Comparison of ENCODE assay signal across 8 cellular contexts in the genomic region with DNA sequence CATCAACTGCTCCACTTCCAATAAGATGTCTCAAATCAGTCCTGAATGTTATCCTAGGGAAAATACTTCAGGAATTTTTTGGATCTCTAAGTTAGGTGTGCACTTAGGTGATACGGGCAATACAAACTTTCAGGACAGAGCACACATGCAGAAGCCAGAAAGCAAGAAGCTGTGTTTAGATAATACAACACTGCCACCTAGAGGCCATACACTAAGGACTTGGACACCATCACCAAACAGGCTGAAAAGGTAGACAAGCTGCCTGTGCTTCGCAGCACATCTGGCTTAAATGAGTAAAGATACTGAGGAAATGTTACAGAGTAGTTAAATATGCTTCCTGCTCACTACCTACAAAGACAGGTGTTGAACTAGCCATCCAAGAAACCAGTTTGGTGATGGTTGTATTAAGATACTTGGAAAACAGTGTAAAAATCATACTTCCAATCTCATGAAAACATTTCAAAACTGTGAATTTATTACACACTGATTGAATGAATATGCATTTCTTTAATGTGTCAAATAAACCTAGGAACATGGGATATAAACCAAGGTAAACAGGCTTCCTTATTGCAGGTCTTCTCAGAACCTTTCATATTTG. TPM values are rescaled to one million over a fixed set of nuclear protein-coding genes. Genes with fewer than 3 reads are reported as not detected.
DNase-seq lines count a peak whose midpoint lies in the region; ATAC-seq, FAIRE-seq and TF ChIP-seq lines count a peak whose summit lies in the region.

No MANE protein-coding gene starts in this region.

- TF ChIP-seq CTCF in GM12878 (IDR thresholded peaks at IDR 0.05 in 2 of 3, conservative IDR thresholded peaks at IDR 0.05 in 1 of 3; ENCODE audit: control insufficient read depth in 2 of 3, extremely low read depth in 1 of 3, insufficient read depth in 1 of 3, low read depth in 3 of 3, low read length in 3 of 3): peak; percentile 68 to 86 (median 77)
- TF ChIP-seq CTCF in smooth muscle cell (IDR thresholded peaks at IDR 0.05; ENCODE audit: borderline replicate concordance, insufficient read depth, poor library complexity, severe bottlenecking): peak; percentile 85

- no peaks in the 10 kb centered on the region for H3K4me1 ChIP-seq in GM12878 (ENCODE audit: control insufficient read depth, insufficient read depth, low read length)
- H3K4me1 ChIP-seq in smooth muscle cell (ENCODE audit: low read depth): no peaks in the 10 kb centered on the region

- H3K9ac ChIP-seq in GM12878 (ENCODE audit: control insufficient read depth, insufficient read depth, low read length) (no peak overlapping the region), smooth muscle cell (ENCODE audit: low read depth) (no peak overlapping the region)

- H3K4me2 ChIP-seq in GM12878 (ENCODE audit: control insufficient read depth, insufficient read depth): no peak overlapping the region
- no peak overlapping the region for H3K4me2 ChIP-seq in smooth muscle cell

- FAIRE-seq in GM12878 (lab: Jason Lieb, UNC): peak; percentile 100

- no peaks in the 10 kb centered on the region for H4K20me1 ChIP-seq in GM12878 (ENCODE audit: control insufficient read depth, insufficient read depth)
- H4K20me1 ChIP-seq in smooth muscle cell (ENCODE audit: low read depth): peaks cover 3% of the 10 kb centered on the region

- RAD21 ChIA-PET in GM12878 (lab: Charles Lee; ENCODE audit: unreplicated experiment): interaction anchor here (0.6 to 1.9 kb wide), 19 partner anchors 11 to 842 kb away, joined by 3 to 8 read pairs (median 4); no protein-coding TSS in a partner anchor

- DNase-seq in AML-193 (lab: John Stamatoyannopoulos, UW) (peak; percentile 79 to 88), NAMALWA (ENCODE audit: low spot score) (peak; percentile 90), RPMI8226 (peak; percentile 87), GM12878 (ENCODE audit: low read depth, low spot score) (peak; percentile 60), iPS DF 4.7 (ENCODE audit: extremely low read depth, low spot score) (peak; percentile 88), smooth muscle cell (lab: John Stamatoyannopoulos, UW; ENCODE audit: unreplicated experiment) (no peak)

- H3K4me3 ChIP-seq in GM12878 (no peak overlapping the region), smooth muscle cell (no peak overlapping the region)

- CTCF ChIA-PET in GM12878 (lab: Yijun Ruan, JAX): interaction anchor here (0.6 to 4.6 kb wide), 25 partner anchors 9 to 832 kb away, joined by 3 to 33 read pairs (median 5); no protein-coding TSS in a partner anchor

- TF ChIP-seq EP300 in GM12878 (IDR thresholded peaks at IDR 0.05; ENCODE audit: borderline replicate concordance in 1 of 2, control insufficient read depth in 1 of 2, low read depth in 2 of 2, low read length in 2 of 2): no peak

- H3K79me2 ChIP-seq in GM12878 (ENCODE audit: control insufficient read depth, insufficient read depth, low read length) (no peaks in the 10 kb centered on the region), smooth muscle cell (ENCODE audit: low read depth) (no peaks in the 10 kb centered on the region)

- H3K27ac ChIP-seq in GM12878 (ENCODE audit: control insufficient read depth, insufficient read depth) (no peak overlapping the region), smooth muscle cell (ENCODE audit: low read depth) (no peak overlapping the region)

- 10% methylated on average over 2 of the region's 2 CpGs for WGBS in GM12878 (ENCODE audit: insufficient coverage, insufficient replicate concordance, low lambda C conversion rate, missing lambda C conversion rate)
- 46% methylated on average over 2 of the region's 2 CpGs for WGBS in smooth muscle cell (ENCODE audit: low lambda C conversion rate)

- no peak for TF ChIP-seq POLR2A in GM12878 (IDR thresholded peaks at IDR 0.05; ENCODE audit: low read depth, low read length)

- H2AFZ ChIP-seq in GM12878 (ENCODE audit: control insufficient read depth, low read depth, low read length): no peak overlapping the region
- no peak overlapping the region for H2AFZ ChIP-seq in smooth muscle cell (ENCODE audit: low read depth)

- no TSS peak for BruUV-seq in GM12878 (replicated peaks; lab: Mats Ljungman, UMichigan)

- SMC1A ChIA-PET in GM12878 (lab: Charles Lee; ENCODE audit: uncharacterized antibody, unreplicated experiment): interaction anchor here (0.6 to 1.9 kb wide), 18 partner anchors 9 to 877 kb away, joined by 3 to 7 read pairs (median 3); partner anchors contain the start of gene NDUFS5

- H3K27me3 ChIP-seq in GM12878 (replicated peaks in 1 of 2; ENCODE audit: control insufficient read depth in 2 of 2, insufficient read depth in 2 of 2, low read length in 1 of 2) (peaks cover 0 to 2% of the 10 kb centered on the region in 2 experiments; a peak in 2 of 4 replicates), smooth muscle cell (ENCODE audit: low read depth) (peaks cover 12% of the 10 kb centered on the region)

- intact Hi-C loops in GM12878 (cut with micrococcal nuclease; ENCODE audit: unreplicated experiment): loop anchor here (5.0 kb wide), 1 partner anchor 228 kb away; no protein-coding TSS in a partner anchor

- peaks cover 3% of the 10 kb centered on the region for H3F3A ChIP-seq in smooth muscle cell (ENCODE audit: low read depth)

- peak; percentile 84 for TF ChIP-seq RAD21 in GM12878 (IDR thresholded peaks at IDR 0.05; ENCODE audit: insufficient read depth, low read depth, low read length)

- in situ Hi-C loops in GM12878 (cut with MboI): loop anchor here (25.0 kb wide), 1 partner anchor 948 kb away; no protein-coding TSS in a partner anchor

- H3K9me3 ChIP-seq in GM12878 (replicated peaks; ENCODE audit: control insufficient read depth, insufficient read depth, low read length) (no peaks in the 10 kb centered on the region), smooth muscle cell (replicated peaks; ENCODE audit: low read depth) (no peaks in the 10 kb centered on the region)

- ATAC-seq in GM18502 (IDR thresholded peaks at IDR 0.05; ENCODE audit: poor library complexity, unreplicated experiment) (peak; percentile 54), GM12878 (peak; percentile 98), GM18858 (IDR thresholded peaks at IDR 0.05; ENCODE audit: unreplicated experiment) (no peak)

- POLR2A ChIA-PET in GM12878 (lab: Charles Lee): no interaction called here

- H3K36me3 ChIP-seq in GM12878 (ENCODE audit: control insufficient read depth in 2 of 2, insufficient read depth in 2 of 2, low read length in 1 of 2) (peaks cover 0 to 7% of the 10 kb centered on the region in 2 experiments; a peak in 1 of 4 replicates), smooth muscle cell (ENCODE audit: low read depth) (peaks cover 5% of the 10 kb centered on the region)

RNA-seq across cellular contexts. Expression of gene RRAGC, which starts 24.2 kb away (rescaled TPM):
- 21.3 and 21.7 TPM in 2 replicates for total RNA-seq in GM12878 (2013; cell fraction: nucleolus; rRNA removed)
- total RNA-seq in GM12878 (2014; rRNA removed): 5.5 and 7.5 TPM in 2 replicates
- total RNA-seq in GM12878 (2014; rRNA removed; fragmentation: Illumina TruSeq; extraction: Trizol): 12.4 and 12.6 TPM in 2 replicates
- 17.3 and 18.2 TPM in 2 replicates for total RNA-seq in GM12878 (2021)
- 12.3 TPM for polyA plus RNA-seq in GM12878 (2011; ENCODE audit: low read depth)
- polyA plus RNA-seq in GM12878 (2011; rRNA removed): 18.7 and 23.9 TPM in 2 replicates
- polyA plus RNA-seq in GM12878 (2011; cell fraction: cytosol; rRNA removed): 6.4 and 11.4 TPM in 2 replicates
- 6.3 and 6.6 TPM in 2 replicates for polyA plus RNA-seq in GM12878 (2011; cell fraction: nucleus; rRNA removed)
- polyA plus RNA-seq in GM12878 (2012): 16.4 and 20.2 TPM in 2 replicates
- 17.9 and 23.1 TPM in 2 replicates for polyA plus RNA-seq in GM12878 (2014; fragmentation: Illumina TruSeq; extraction: Trizol)
- polyA plus RNA-seq in GM12878 (2014; fragmentation: Nextera tagmentation; extraction: Ambion mirVana): 10 to 100 TPM; 16.8 to 22.1 TPM
- 8.6 and 11.7 TPM in 2 replicates for polyA plus RNA-seq in GM12878 (2014; rRNA removed)
- polyA plus RNA-seq in GM12878 (2016; fragmentation: Nextera tagmentation; extraction: Ambion mirVana): 10 to 100 TPM; 11.8 to 13.3 TPM
- polyA minus RNA-seq in GM12878 (2011; rRNA and poly(A)+ RNA removed): 8.1 and 14.2 TPM in 2 replicates
- polyA minus RNA-seq in GM12878 (2011; cell fraction: cytosol; rRNA and poly(A)+ RNA removed): 4.5 and 4.8 TPM in 2 replicates
- 3.6 and 5.5 TPM in 2 replicates for polyA minus RNA-seq in GM12878 (2011; cell fraction: nucleus; rRNA and poly(A)+ RNA removed)
- 13.2 and 16.6 TPM in 2 replicates for total RNA-seq in smooth muscle cell
- polyA plus RNA-seq in smooth muscle cell: 12.0 and 13.3 TPM in 2 replicates

RNA-seq across cellular contexts. Expression of gene MYCBP, which starts 37.8 kb away (rescaled TPM):
- total RNA-seq in GM12878 (2013; cell fraction: nucleolus; rRNA removed): 3.3 and 3.4 TPM in 2 replicates
- total RNA-seq in GM12878 (2014; rRNA removed) (26.1 and 30.1 TPM in 2 replicates), GM12878 (2014; rRNA removed; fragmentation: Illumina TruSeq; extraction: Trizol) (33.8 and 35.8 TPM in 2 replicates), GM12878 (2021) (45.2 and 49.9 TPM in 2 replicates), smooth muscle cell (17.1 and 33.7 TPM in 2 replicates)
- polyA plus RNA-seq in GM12878 (2011; ENCODE audit: low read depth): 15.7 TPM
- polyA plus RNA-seq in GM12878 (2011; rRNA removed) (31.7 and 54.6 TPM in 2 replicates), GM12878 (2014; fragmentation: Illumina TruSeq; extraction: Trizol) (40.9 and 45.5 TPM in 2 replicates), GM12878 (2014; fragmentation: Nextera tagmentation; extraction: Ambion mirVana) (100 to 1,000 TPM; 124 to 152 TPM), GM12878 (2014; rRNA removed) (20.9 and 29.2 TPM in 2 replicates), GM12878 (2016; fragmentation: Nextera tagmentation; extraction: Ambion mirVana) (100 to 1,000 TPM; 196 to 210 TPM), smooth muscle cell (34.0 and 44.0 TPM in 2 replicates)
- 15.6 and 18.2 TPM in 2 replicates for polyA plus RNA-seq in GM12878 (2011; cell fraction: cytosol; rRNA removed)
- polyA plus RNA-seq in GM12878 (2011; cell fraction: nucleus; rRNA removed): 8.6 and 9.2 TPM in 2 replicates
- polyA plus RNA-seq in GM12878 (2012): 18.7 and 20.7 TPM in 2 replicates
- 15.0 and 18.2 TPM in 2 replicates for polyA minus RNA-seq in GM12878 (2011; rRNA and poly(A)+ RNA removed)
- 6.8 and 7.2 TPM in 2 replicates for polyA minus RNA-seq in GM12878 (2011; cell fraction: cytosol; rRNA and poly(A)+ RNA removed)
- 1.5 and 2.6 TPM in 2 replicates for polyA minus RNA-seq in GM12878 (2011; cell fraction: nucleus; rRNA and poly(A)+ RNA removed)

RNA-seq across cellular contexts. Expression of gene GJA9, which starts 46.1 kb away (rescaled TPM):
- not detected in 2 replicates for total RNA-seq in GM12878 (2013; cell fraction: nucleolus; rRNA removed)
- total RNA-seq in GM12878 (2014; rRNA removed) (not detected in 2 replicates), GM12878 (2014; rRNA removed; fragmentation: Illumina TruSeq; extraction: Trizol) (not detected in 2 replicates), GM12878 (2021) (not detected in 2 replicates), smooth muscle cell (not detected in 2 replicates)
- polyA plus RNA-seq in GM12878 (2011; ENCODE audit: low read depth): not detected
- polyA plus RNA-seq in GM12878 (2011; rRNA removed) (not detected in 2 replicates), GM12878 (2014; fragmentation: Illumina TruSeq; extraction: Trizol) (not detected in 2 replicates), GM12878 (2014; fragmentation: Nextera tagmentation; extraction: Ambion mirVana) (not detected), GM12878 (2014; rRNA removed) (not detected in 2 replicates), GM12878 (2016; fragmentation: Nextera tagmentation; extraction: Ambion mirVana) (under 1 TPM in 1 of 2 experiments, not detected in 1; 0.13 TPM), smooth muscle cell (0.14 TPM in 1 of 2 replicates, not detected in the other)
- polyA plus RNA-seq in GM12878 (2011; cell fraction: cytosol; rRNA removed): not detected in 2 replicates
- not detected in 2 replicates for polyA plus RNA-seq in GM12878 (2011; cell fraction: nucleus; rRNA removed)
- 0.08 TPM in 1 of 2 replicates, not detected in the other for polyA plus RNA-seq in GM12878 (2012)
- not detected in 2 replicates for polyA minus RNA-seq in GM12878 (2011; rRNA and poly(A)+ RNA removed)
- not detected in 2 replicates for polyA minus RNA-seq in GM12878 (2011; cell fraction: cytosol; rRNA and poly(A)+ RNA removed)
- not detected in 2 replicates for polyA minus RNA-seq in GM12878 (2011; cell fraction: nucleus; rRNA and poly(A)+ RNA removed)
